ENCODE assay signal across 1 cellular context in genomic region chr7:26480166-26480565, GRCh38.
TF ChIP-seq lines count a peak whose summit lies in the region.

No MANE protein-coding gene starts in this region.

TF ChIP-seq in GM23338, 12 proteins besides CTCF, POLR2A, EP300 and RAD21 (continued from another document):
- TF ChIP-seq, protein P1, sequence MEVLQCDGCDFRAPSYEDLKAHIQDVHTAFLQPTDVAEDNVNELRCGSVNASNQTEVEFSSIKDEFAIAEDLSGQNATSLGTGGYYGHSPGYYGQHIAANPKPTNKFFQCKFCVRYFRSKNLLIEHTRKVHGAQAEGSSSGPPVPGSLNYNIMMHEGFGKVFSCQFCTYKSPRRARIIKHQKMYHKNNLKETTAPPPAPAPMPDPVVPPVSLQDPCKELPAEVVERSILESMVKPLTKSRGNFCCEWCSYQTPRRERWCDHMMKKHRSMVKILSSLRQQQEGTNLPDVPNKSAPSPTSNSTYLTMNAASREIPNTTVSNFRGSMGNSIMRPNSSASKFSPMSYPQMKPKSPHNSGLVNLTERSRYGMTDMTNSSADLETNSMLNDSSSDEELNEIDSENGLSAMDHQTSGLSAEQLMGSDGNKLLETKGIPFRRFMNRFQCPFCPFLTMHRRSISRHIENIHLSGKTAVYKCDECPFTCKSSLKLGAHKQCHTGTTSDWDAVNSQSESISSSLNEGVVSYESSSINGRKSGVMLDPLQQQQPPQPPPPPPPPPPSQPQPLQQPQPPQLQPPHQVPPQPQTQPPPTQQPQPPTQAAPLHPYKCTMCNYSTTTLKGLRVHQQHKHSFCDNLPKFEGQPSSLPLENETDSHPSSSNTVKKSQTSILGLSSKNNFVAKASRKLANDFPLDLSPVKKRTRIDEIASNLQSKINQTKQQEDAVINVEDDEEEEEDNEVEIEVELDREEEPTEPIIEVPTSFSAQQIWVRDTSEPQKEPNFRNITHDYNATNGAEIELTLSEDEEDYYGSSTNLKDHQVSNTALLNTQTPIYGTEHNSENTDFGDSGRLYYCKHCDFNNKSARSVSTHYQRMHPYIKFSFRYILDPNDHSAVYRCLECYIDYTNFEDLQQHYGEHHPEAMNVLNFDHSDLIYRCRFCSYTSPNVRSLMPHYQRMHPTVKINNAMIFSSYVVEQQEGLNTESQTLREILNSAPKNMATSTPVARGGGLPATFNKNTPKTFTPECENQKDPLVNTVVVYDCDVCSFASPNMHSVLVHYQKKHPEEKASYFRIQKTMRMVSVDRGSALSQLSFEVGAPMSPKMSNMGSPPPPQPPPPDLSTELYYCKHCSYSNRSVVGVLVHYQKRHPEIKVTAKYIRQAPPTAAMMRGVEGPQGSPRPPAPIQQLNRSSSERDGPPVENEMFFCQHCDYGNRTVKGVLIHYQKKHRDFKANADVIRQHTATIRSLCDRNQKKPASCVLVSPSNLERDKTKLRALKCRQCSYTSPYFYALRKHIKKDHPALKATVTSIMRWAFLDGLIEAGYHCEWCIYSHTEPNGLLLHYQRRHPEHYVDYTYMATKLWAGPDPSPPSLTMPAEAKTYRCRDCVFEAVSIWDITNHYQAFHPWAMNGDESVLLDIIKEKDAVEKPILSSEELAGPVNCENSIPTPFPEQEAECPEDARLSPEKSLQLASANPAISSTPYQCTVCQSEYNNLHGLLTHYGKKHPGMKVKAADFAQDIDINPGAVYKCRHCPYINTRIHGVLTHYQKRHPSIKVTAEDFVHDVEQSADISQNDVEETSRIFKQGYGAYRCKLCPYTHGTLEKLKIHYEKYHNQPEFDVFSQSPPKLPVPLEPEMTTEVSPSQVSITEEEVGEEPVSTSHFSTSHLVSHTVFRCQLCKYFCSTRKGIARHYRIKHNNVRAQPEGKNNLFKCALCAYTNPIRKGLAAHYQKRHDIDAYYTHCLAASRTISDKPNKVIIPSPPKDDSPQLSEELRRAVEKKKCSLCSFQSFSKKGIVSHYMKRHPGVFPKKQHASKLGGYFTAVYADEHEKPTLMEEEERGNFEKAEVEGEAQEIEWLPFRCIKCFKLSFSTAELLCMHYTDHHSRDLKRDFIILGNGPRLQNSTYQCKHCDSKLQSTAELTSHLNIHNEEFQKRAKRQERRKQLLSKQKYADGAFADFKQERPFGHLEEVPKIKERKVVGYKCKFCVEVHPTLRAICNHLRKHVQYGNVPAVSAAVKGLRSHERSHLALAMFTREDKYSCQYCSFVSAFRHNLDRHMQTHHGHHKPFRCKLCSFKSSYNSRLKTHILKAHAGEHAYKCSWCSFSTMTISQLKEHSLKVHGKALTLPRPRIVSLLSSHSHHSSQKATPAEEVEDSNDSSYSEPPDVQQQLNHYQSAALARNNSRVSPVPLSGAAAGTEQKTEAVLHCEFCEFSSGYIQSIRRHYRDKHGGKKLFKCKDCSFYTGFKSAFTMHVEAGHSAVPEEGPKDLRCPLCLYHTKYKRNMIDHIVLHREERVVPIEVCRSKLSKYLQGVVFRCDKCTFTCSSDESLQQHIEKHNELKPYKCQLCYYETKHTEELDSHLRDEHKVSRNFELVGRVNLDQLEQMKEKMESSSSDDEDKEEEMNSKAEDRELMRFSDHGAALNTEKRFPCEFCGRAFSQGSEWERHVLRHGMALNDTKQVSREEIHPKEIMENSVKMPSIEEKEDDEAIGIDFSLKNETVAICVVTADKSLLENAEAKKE (CRISPR knock-in tag; IDR thresholded peaks at IDR 0.05), result no peak
- TF ChIP-seq POLR2AphosphoS5 (IDR thresholded peaks at IDR 0.05; ENCODE audit: low read depth), result no peak
- no peak for TF ChIP-seq EZH2 (IDR thresholded peaks at IDR 0.05; ENCODE audit: low read depth, unreplicated experiment)
- TF ChIP-seq STAT1 (IDR thresholded peaks at IDR 0.05; ENCODE audit: unreplicated experiment), result no peak
- no peak for TF ChIP-seq JUNB (IDR thresholded peaks at IDR 0.05; ENCODE audit: unreplicated experiment)
- TF ChIP-seq NANOG (IDR thresholded peaks at IDR 0.05; ENCODE audit: borderline replicate concordance), result no peak
- no peak for TF ChIP-seq ZNF114 (CRISPR knock-in tag; IDR thresholded peaks at IDR 0.05)
